In the genomic region with DNA sequence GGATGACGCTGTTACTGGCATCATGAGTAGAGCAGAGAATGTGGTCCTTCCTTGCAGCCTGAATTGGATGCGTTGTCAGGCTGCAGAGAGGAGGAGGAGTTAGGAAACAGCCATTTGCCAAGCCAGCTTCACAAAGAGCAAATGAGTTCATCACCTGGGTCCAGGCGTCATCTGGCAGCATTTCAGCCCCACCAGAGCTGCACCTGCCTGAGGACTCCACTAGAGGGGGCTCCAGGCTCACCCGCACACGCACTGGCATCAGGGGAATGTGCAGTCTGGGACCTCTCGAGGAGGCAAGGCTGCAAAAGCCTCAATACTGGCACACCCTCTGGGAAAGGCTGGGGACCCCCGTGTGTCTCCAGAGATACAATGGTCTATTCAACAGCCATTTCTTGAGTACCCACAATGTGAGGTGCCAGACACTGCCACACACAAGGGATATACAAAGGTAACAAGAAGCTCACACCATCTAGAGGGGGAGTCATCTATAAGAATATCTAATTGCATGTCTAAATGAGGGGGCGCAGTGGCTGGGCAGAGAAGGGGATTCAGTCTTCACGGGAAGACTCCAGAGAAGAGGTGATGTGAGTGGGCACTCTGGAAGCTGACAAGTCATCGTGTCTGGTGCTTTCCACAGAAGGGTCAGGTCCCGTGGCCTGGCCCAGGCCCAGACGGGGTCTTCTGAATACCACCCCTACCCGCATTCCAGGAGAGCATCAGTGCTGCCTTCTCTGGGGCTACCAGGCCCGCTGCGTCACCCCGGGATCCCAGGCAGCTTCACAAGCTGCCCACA, we compare ENCODE assay signal across 9 cellular contexts. TPM values are rescaled to one million over a fixed set of nuclear protein-coding genes. Genes with fewer than 3 reads are reported as not detected.
A peak's percentile ranks its signal among the peaks of the same experiment; 100 is the strongest.
DNase-seq lines count a peak whose midpoint lies in the region; ATAC-seq and TF ChIP-seq lines count a peak whose summit lies in the region.
"Had no signal": no experiment of that assay in that cellular context is flagged by ENCODE, and none has a peak within 500 bp of the region (broad histone marks: within the 10 kb centered on the region; RNA-seq: fewer than 3 reads in every experiment).

No MANE protein-coding gene starts in this region.

- H3K9ac ChIP-seq in parathyroid adenoma, result no peak overlapping the region

- no peak for TF ChIP-seq POLR2A in uterus (IDR thresholded peaks at IDR 0.05)

- H3K9me3 ChIP-seq in SJCRH30 (replicated peaks) (no peaks in the 10 kb centered on the region), parathyroid adenoma (ENCODE audit: control insufficient read depth, low read length) (no peaks in the 10 kb centered on the region), uterus (no peaks in the 10 kb centered on the region)

- no peak overlapping the region for H2AFZ ChIP-seq in parathyroid adenoma

- peaks cover 10% of the 10 kb centered on the region for H3K27me3 Mint-ChIP-seq in activated naive CD8-positive, alpha-beta T cell treated with anti-CD3 and anti-CD28 coated beads, Interleukin-2, amount 10 ng/mL, durations not matched to agents 7 days and 5 days
- peaks cover 20% of the 10 kb centered on the region for H3K27me3 Mint-ChIP-seq in glutamatergic neuron (ENCODE audit: unreplicated experiment)

- H3K4me3 Mint-ChIP-seq in activated naive CD8-positive, alpha-beta T cell treated with anti-CD3 and anti-CD28 coated beads, Interleukin-2, amount 10 ng/mL, durations not matched to agents 7 days and 5 days, result no peak overlapping the region
- H3K4me3 Mint-ChIP-seq in glutamatergic neuron (ENCODE audit: unreplicated experiment), result peak overlapping the region; percentile 30
- H3K4me3 Mint-ChIP-seq: activated naive CD8-positive, alpha-beta T cell had no signal

- H3K4me2 ChIP-seq in parathyroid adenoma (ENCODE audit: low read length), result no peak overlapping the region

- POLR2A ChIA-PET in activated naive CD8-positive, alpha-beta T cell treated with anti-CD3 and anti-CD28 coated beads, Interleukin-2, amount 10 ng/mL, durations not matched to agents 7 days and 5 days (lab: Charles Lee), result no interaction called here

- peak; percentile 91 for TF ChIP-seq CTCF in glutamatergic neuron (IDR thresholded peaks at IDR 0.05; ENCODE audit: partially characterized antibody, unreplicated experiment)
- peak; percentile 55 for TF ChIP-seq CTCF in parathyroid adenoma (IDR thresholded peaks at IDR 0.05)
- peak; percentile 59 to 79 (median 66) for TF ChIP-seq CTCF in uterus (IDR thresholded peaks at IDR 0.05)

- peaks cover 37% of the 10 kb centered on the region for H3K36me3 ChIP-seq in SJCRH30
- H3K36me3 ChIP-seq in parathyroid adenoma (ENCODE audit: control insufficient read depth, insufficient read depth, low read length), result no peaks in the 10 kb centered on the region
- H3K36me3 ChIP-seq in uterus, result no peaks in the 10 kb centered on the region

- DNase-seq in GM04503 (ENCODE audit: low read depth) (peak; percentile 18), MV-4-11 (lab: John Stamatoyannopoulos, UW) (peak; percentile 53), SJCRH30 (peak; percentile 66 to 84), glutamatergic neuron (peak; percentile 87), uterus (peak; percentile 37 to 71)
- DNase-seq in activated naive CD8-positive, alpha-beta T cell treated with anti-CD3 and anti-CD28 coated beads, Interleukin-2, amount 10 ng/mL, durations not matched to agents 7 days and 5 days, result peak; percentile 73

- H3K36me3 Mint-ChIP-seq in activated naive CD8-positive, alpha-beta T cell treated with anti-CD3 and anti-CD28 coated beads, Interleukin-2, amount 10 ng/mL, durations not matched to agents 7 days and 5 days, result no peaks in the 10 kb centered on the region
- peaks cover 12% of the 10 kb centered on the region for H3K36me3 Mint-ChIP-seq in glutamatergic neuron (ENCODE audit: unreplicated experiment)
- H3K36me3 Mint-ChIP-seq: activated naive CD8-positive, alpha-beta T cell had no signal

- no peaks in the 10 kb centered on the region for H3K9me3 Mint-ChIP-seq in activated naive CD8-positive, alpha-beta T cell treated with anti-CD3 and anti-CD28 coated beads, Interleukin-2, amount 10 ng/mL, durations not matched to agents 7 days and 5 days
- H3K9me3 Mint-ChIP-seq in glutamatergic neuron (ENCODE audit: unreplicated experiment), result peaks cover 22% of the 10 kb centered on the region

- ATAC-seq in activated naive CD8-positive, alpha-beta T cell treated with anti-CD3 and anti-CD28 coated beads, Interleukin-2, amount 10 ng/mL, durations not matched to agents 7 days and 5 days (ENCODE audit: low read depth), result peak; percentile 70
- no peak for ATAC-seq in HG03108 (IDR thresholded peaks at IDR 0.05; ENCODE audit: unreplicated experiment)

- intact Hi-C loops in uterus (cut with DNase I; ENCODE audit: low total_unique reads), result no loop called here

- no peaks in the 10 kb centered on the region for H3K27me3 ChIP-seq in SJCRH30
- H3K27me3 ChIP-seq in parathyroid adenoma (ENCODE audit: control insufficient read depth, insufficient read depth, low read length), result no peaks in the 10 kb centered on the region
- H3K27me3 ChIP-seq in uterus, result no peaks in the 10 kb centered on the region

- H3K4me1 ChIP-seq in SJCRH30 (no peaks in the 10 kb centered on the region), parathyroid adenoma (no peaks in the 10 kb centered on the region), uterus (no peaks in the 10 kb centered on the region)

- no peak overlapping the region for H3K4me3 ChIP-seq in SJCRH30
- H3K4me3 ChIP-seq in parathyroid adenoma (ENCODE audit: low read depth, low read length), result no peak overlapping the region
- no peak overlapping the region for H3K4me3 ChIP-seq in uterus

- no peak overlapping the region for H3K27ac Mint-ChIP-seq in activated naive CD8-positive, alpha-beta T cell treated with anti-CD3 and anti-CD28 coated beads, Interleukin-2, amount 10 ng/mL, durations not matched to agents 7 days and 5 days
- peak overlapping the region; percentile 67 for H3K27ac Mint-ChIP-seq in glutamatergic neuron (ENCODE audit: unreplicated experiment)
- H3K27ac Mint-ChIP-seq: activated naive CD8-positive, alpha-beta T cell had no signal

- no peaks in the 10 kb centered on the region for H3K79me2 ChIP-seq in parathyroid adenoma

- H3K27ac ChIP-seq in SJCRH30 (no peak overlapping the region), parathyroid adenoma (no peak overlapping the region), uterus (no peak overlapping the region)

- H3K4me1 Mint-ChIP-seq in activated naive CD8-positive, alpha-beta T cell treated with anti-CD3 and anti-CD28 coated beads, Interleukin-2, amount 10 ng/mL, durations not matched to agents 7 days and 5 days, result peaks cover 12% of the 10 kb centered on the region
- peaks cover 17% of the 10 kb centered on the region for H3K4me1 Mint-ChIP-seq in glutamatergic neuron (ENCODE audit: low read depth, unreplicated experiment)

RNA-seq across cellular contexts. Expression of a gene that starts 53.5 kb away (rescaled TPM):
- total RNA-seq in SJCRH30 (2014; rRNA removed; shearing (Covaris generic)), result 0.08 and 0.36 TPM in 2 replicates
- not detected for total RNA-seq in activated naive CD8-positive, alpha-beta T cell treated with anti-CD3 and anti-CD28 coated beads, Interleukin-2, amount 10 ng/mL, durations not matched to agents 7 days and 5 days
- total RNA-seq in glutamatergic neuron (ENCODE audit: unreplicated experiment), result 208 TPM
- 1 to 10 TPM in 1 of 4 donors, not detected in 3; 3.0 TPM for total RNA-seq in uterus

Comparison
In these comparisons a context has a peak if more than half of its experiments do, and no peak if none do; other contexts are left out.
1. DNase-seq: peak in every context shown above with its lines; median percentile 87 in glutamatergic neuron; 75 in SJCRH30; 73 in activated naive CD8-positive, alpha-beta T cell treated with anti-CD3 and anti-CD28 coated beads, Interleukin-2, amount 10 ng/mL, durations not matched to agents 7 days and 5 days; 54 in uterus; 53 in MV-4-11; 18 in GM04503.
2. RNA of a gene that starts 53.5 kb away (total RNA-seq): 208 TPM in glutamatergic neuron (single experiment); 0.08 to 0.36 TPM in SJCRH30, 3.0 TPM in uterus and not detected in activated naive CD8-positive, alpha-beta T cell treated with anti-CD3 and anti-CD28 coated beads, Interleukin-2, amount 10 ng/mL, durations not matched to agents 7 days and 5 days; every median in the first group is over 10 times any median in the second.
3. Peak in every context shown above with its lines, with median percentiles within 50 percentile points of each other: CTCF ChIP-seq.